In genomic region chr10:35003906-35004305, GRCh38 we compare ENCODE assay signal across 1 cellular context.
TF ChIP-seq lines count a peak whose summit lies in the region.

No MANE protein-coding gene starts in this region.

TF ChIP-seq in IMR-90, 13 proteins besides CTCF, POLR2A, EP300 and RAD21 (continued from another document):
- no peak for TF ChIP-seq RFX5 (IDR thresholded peaks at IDR 0.05; ENCODE audit: low read depth, low read length)
- TF ChIP-seq BHLHE40 (IDR thresholded peaks at IDR 0.05; ENCODE audit: low read depth, low read length): no peak
- TF ChIP-seq RCOR1 (IDR thresholded peaks at IDR 0.05; ENCODE audit: insufficient replicate concordance, low read length): no peak
- no peak for TF ChIP-seq MXI1 (IDR thresholded peaks at IDR 0.05; ENCODE audit: borderline replicate concordance, low read depth, low read length)
- TF ChIP-seq CEBPB (IDR thresholded peaks at IDR 0.05; ENCODE audit: low read depth, low read length): no peak
- TF ChIP-seq ELK1 (IDR thresholded peaks at IDR 0.05; ENCODE audit: borderline replicate concordance, low read depth, low read length): no peak
- no peak for TF ChIP-seq CHD1 (IDR thresholded peaks at IDR 0.05; ENCODE audit: low read depth, low read length)
